ENCODE assay signal across 12 cellular contexts in genomic region chr19:46903458-46903857, GRCh38. TPM values are rescaled to one million over a fixed set of nuclear protein-coding genes. Genes with fewer than 3 reads are reported as not detected.
DNase-seq lines count a peak whose midpoint lies in the region; ATAC-seq and TF ChIP-seq lines count a peak whose summit lies in the region.
"Had no signal": no experiment of that assay in that cellular context is flagged by ENCODE, and none has a peak within 500 bp of the region (broad histone marks: within the 10 kb centered on the region; RNA-seq: fewer than 3 reads in every experiment).

No MANE protein-coding gene starts in this region.

- H3K4me3 Mint-ChIP-seq in natural killer cell (no peak overlapping the region), brain (no peak overlapping the region), mesothelial cell of epicardium (peak overlapping the region; percentile 7)
- no peak overlapping the region for H3K4me3 Mint-ChIP-seq in natural killer cell treated with Interleukin-12 subunit alpha and Interleukin-12 subunit beta and Interleukin-15 and Interleukin-18, amount 100 ng/mL, for 72 hours
- H3K4me3 Mint-ChIP-seq: neural crest cell had no signal

- ATAC-seq in natural killer cell = no peak
- ATAC-seq in natural killer cell treated with Interleukin-12 subunit alpha and Interleukin-12 subunit beta and Interleukin-15 and Interleukin-18, amount 100 ng/mL, for 72 hours = no peak
- ATAC-seq in HG03280 (IDR thresholded peaks at IDR 0.05; ENCODE audit: unreplicated experiment) = no peak

- H3K9me3 Mint-ChIP-seq in natural killer cell (no peaks in the 10 kb centered on the region), brain (no peaks in the 10 kb centered on the region), mesothelial cell of epicardium (no peaks in the 10 kb centered on the region)
- H3K9me3 Mint-ChIP-seq in natural killer cell treated with Interleukin-12 subunit alpha and Interleukin-12 subunit beta and Interleukin-15 and Interleukin-18, amount 100 ng/mL, for 72 hours = no peaks in the 10 kb centered on the region
- H3K9me3 Mint-ChIP-seq: neural crest cell had no signal

- TF ChIP-seq CTCF in natural killer cell (IDR thresholded peaks at IDR 0.05) (no peak), brain (conservative IDR thresholded peaks at IDR 0.05) (no peak), mesothelial cell of epicardium (IDR thresholded peaks at IDR 0.05; ENCODE audit: unreplicated experiment) (no peak)

- no peaks in the 10 kb centered on the region for H3K27me3 Mint-ChIP-seq in natural killer cell (ENCODE audit: low read depth in 2 of 2)
- no peaks in the 10 kb centered on the region for H3K27me3 Mint-ChIP-seq in natural killer cell treated with Interleukin-12 subunit alpha and Interleukin-12 subunit beta and Interleukin-15 and Interleukin-18, amount 100 ng/mL, for 72 hours
- H3K27me3 Mint-ChIP-seq in brain = no peaks in the 10 kb centered on the region
- H3K27me3 Mint-ChIP-seq in mesothelial cell of epicardium (ENCODE audit: low read depth) = no peaks in the 10 kb centered on the region

- H3K27ac Mint-ChIP-seq in natural killer cell = peak overlapping the region; percentile 2 to 34
- H3K27ac Mint-ChIP-seq in natural killer cell treated with Interleukin-12 subunit alpha and Interleukin-12 subunit beta and Interleukin-15 and Interleukin-18, amount 100 ng/mL, for 72 hours = peak overlapping the region in 1 of 2 donors; percentile 19
- H3K27ac Mint-ChIP-seq in brain = peak overlapping the region in 4 of 5 experiments; percentile 2 to 92 (median 88)
- peak overlapping the region; percentile 99 for H3K27ac Mint-ChIP-seq in mesothelial cell of epicardium

- DNase-seq in natural killer cell = no peak
- no peak for DNase-seq in natural killer cell treated with Interleukin-12 subunit alpha and Interleukin-12 subunit beta and Interleukin-15 and Interleukin-18, amount 100 ng/mL, for 72 hours (ENCODE audit: low spot score)
- no peak for DNase-seq in mesothelial cell of epicardium (ENCODE audit: low spot score in 2 of 2, unreplicated experiment in 2 of 2)
- DNase-seq in foreskin melanocyte = no peak
- no peak for DNase-seq in stimulated activated CD4-positive, alpha-beta T cell treated with anti-CD3 and anti-CD28 coated beads, Interleukin-1b, Interleukin-23, amount 100 ng/mL, for 48 hours
- DNase-seq in NCI-H128 (lab: John Stamatoyannopoulos, UW; ENCODE audit: unreplicated experiment) = no peak
- DNase-seq: activated CD8-positive, alpha-beta memory T cell treated with anti-CD3 and anti-CD28 coated beads, Interleukin-2, amount 50 U/mL, for 48 hours; GDM1; stimulated activated CD4-positive, alpha-beta T cell treated with anti-CD3 and anti-CD28 coated beads, Interleukin-4, amount 100 ng/mL, for 1 hour had no signal

- peaks cover 55 to 56% of the 10 kb centered on the region in 2 donors for H3K4me1 Mint-ChIP-seq in natural killer cell
- peaks cover 33 to 38% of the 10 kb centered on the region in 2 donors for H3K4me1 Mint-ChIP-seq in natural killer cell treated with Interleukin-12 subunit alpha and Interleukin-12 subunit beta and Interleukin-15 and Interleukin-18, amount 100 ng/mL, for 72 hours (ENCODE audit: low read depth in 2 of 2)
- peaks cover 75% of the 10 kb centered on the region for H3K4me1 Mint-ChIP-seq in brain
- peaks cover 68% of the 10 kb centered on the region for H3K4me1 Mint-ChIP-seq in mesothelial cell of epicardium

- H3K36me3 Mint-ChIP-seq in natural killer cell (no peaks in the 10 kb centered on the region), brain (peaks cover 4% of the 10 kb centered on the region), mesothelial cell of epicardium (no peaks in the 10 kb centered on the region)
- no peaks in the 10 kb centered on the region for H3K36me3 Mint-ChIP-seq in natural killer cell treated with Interleukin-12 subunit alpha and Interleukin-12 subunit beta and Interleukin-15 and Interleukin-18, amount 100 ng/mL, for 72 hours

- intact Hi-C loops in natural killer cell (cut with micrococcal nuclease) = no loop called here

RNA-seq across cellular contexts. Expression of gene ARHGAP35, which starts 42.7 kb away (rescaled TPM):
- total RNA-seq in natural killer cell (10 to 100 TPM; 40.2 to 66.2 (median 48.5) TPM), mesothelial cell of epicardium (74.9 to 77.9 TPM (median 77.4 TPM) in 3 replicates)
- 10 to 100 TPM; 27.6 to 42.9 TPM for total RNA-seq in natural killer cell treated with Interleukin-12 subunit alpha and Interleukin-12 subunit beta and Interleukin-15 and Interleukin-18, amount 100 ng/mL, for 72 hours
- polyA plus RNA-seq in brain (ENCODE audit: insufficient read depth, low read depth, low replicate concordance) = 46.0 TPM

RNA-seq across cellular contexts. Expression of gene AP2S1, which starts 52.8 kb away (rescaled TPM):
- total RNA-seq in natural killer cell (10 to 100 TPM; 45.0 to 49.1 (median 45.4) TPM), mesothelial cell of epicardium (97.5 to 109 TPM (median 107 TPM) in 3 replicates)
- 100 to 1,000 TPM in 1 of 2 donors, 10 to 100 TPM in 1; 94.3 to 130 TPM for total RNA-seq in natural killer cell treated with Interleukin-12 subunit alpha and Interleukin-12 subunit beta and Interleukin-15 and Interleukin-18, amount 100 ng/mL, for 72 hours
- 223 TPM for polyA plus RNA-seq in brain (ENCODE audit: insufficient read depth, low read depth, low replicate concordance)
